Comparison of ENCODE assay signal across 8 cellular contexts in the genomic region with DNA sequence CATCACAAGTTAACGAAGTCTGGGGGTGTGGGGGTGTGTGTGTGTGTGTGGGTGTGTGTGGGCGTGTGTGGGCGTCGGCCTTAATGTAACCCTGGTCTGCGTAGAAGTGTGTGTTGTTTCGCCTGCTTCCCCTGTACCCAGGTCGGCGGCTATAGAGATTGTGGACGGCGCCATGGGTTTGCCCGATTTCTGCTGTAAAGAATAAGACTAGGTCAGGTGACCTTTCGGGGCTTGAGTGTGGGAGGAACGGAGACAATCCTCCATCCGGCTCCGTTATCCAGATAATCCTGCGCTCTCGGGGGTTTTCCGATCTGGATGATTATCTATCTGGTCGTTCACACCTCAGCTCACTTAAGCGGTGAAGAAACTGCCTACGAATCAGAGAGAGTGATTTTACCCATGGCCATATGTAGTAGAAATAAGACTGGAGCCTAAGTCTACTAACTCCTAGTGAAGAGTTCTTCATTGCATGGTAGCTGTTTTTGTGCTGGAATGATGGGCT. TPM values are rescaled to one million over a fixed set of nuclear protein-coding genes. Genes with fewer than 3 reads are reported as not detected.
DNase-seq lines count a peak whose midpoint lies in the region; ATAC-seq, FAIRE-seq and TF ChIP-seq lines count a peak whose summit lies in the region.

No MANE protein-coding gene starts in this region.

- H3K27me3 ChIP-seq in K562 (ENCODE audit: control insufficient read depth in 2 of 2, insufficient read depth in 2 of 2, low read length in 2 of 2): no peaks in the 10 kb centered on the region

- intact Hi-C loops in K562 (cut with micrococcal nuclease): no loop called here

- H3K27ac ChIP-seq in K562 (ENCODE audit: extremely low read depth, low read depth, low read length): peak overlapping the region; percentile 95

- H3K9me3 ChIP-seq in K562 (replicated peaks; ENCODE audit: control insufficient read depth, insufficient read depth, low read depth, low read length): no peaks in the 10 kb centered on the region

- H3K4me3 ChIP-seq in K562: peak overlapping the region; percentile 82

- in situ Hi-C loops in K562 (cut with MboI): no loop called here

- FAIRE-seq in K562 (lab: Jason Lieb, UNC): peak; percentile 23

- H3K9me1 ChIP-seq in K562 (ENCODE audit: control insufficient read depth, insufficient read depth, low read length): no peaks in the 10 kb centered on the region

- peak overlapping the region; percentile 87 for H3K4me2 ChIP-seq in K562 (ENCODE audit: insufficient read depth, low read length)

- POLR2A ChIA-PET in K562 (lab: Yijun Ruan, JAX): interaction anchor here (0.6 to 6.0 kb wide), 16 partner anchors 8 to 306 kb away, joined by 3 to 74 read pairs (median 3); no protein-coding TSS in a partner anchor

- ATAC-seq in GM18907 (IDR thresholded peaks at IDR 0.05; ENCODE audit: unreplicated experiment) (peak; percentile 18), HG03439 (IDR thresholded peaks at IDR 0.05; ENCODE audit: unreplicated experiment) (peak; percentile 8), SK-N-SH treated with all-trans-retinoic acid at 6 μM for 48 hours (peak; percentile 45), K562 (peak; percentile 39)

- WGBS in K562 (ENCODE audit: insufficient coverage, low coverage, missing lambda C conversion rate): under 1% methylated on average over 21 of the region's 21 CpGs

- H2AFZ ChIP-seq in K562 (ENCODE audit: low read depth, low read length): peak overlapping the region; percentile 90

- no peak for TF ChIP-seq EP300 in K562 (IDR thresholded peaks at IDR 0.05; ENCODE audit: low read length)

- H3K79me2 ChIP-seq in K562 (ENCODE audit: control insufficient read depth, insufficient read depth, low read length): peaks cover 100% of the 10 kb centered on the region

- DNase-seq in AG20443 (ENCODE audit: low spot score): peak; percentile 29
- peak; percentile 15 to 61 (median 30) for DNase-seq in K562 (ENCODE audit: extremely low read depth in 1 of 4, low spot score in 3 of 4)
- DNase-seq in iris pigment epithelial cell (ENCODE audit: low read depth): peak; percentile 49
- DNase-seq in stimulated activated CD4-positive, alpha-beta T cell treated with anti-CD3 and anti-CD28 coated beads, Interleukin-15, amount 100 ng/mL, for 48 hours (ENCODE audit: low read depth in 2 of 2): peak; percentile 25 to 32
- DNase-seq in mucosa of gallbladder (ENCODE audit: low spot score): no peak

- peak overlapping the region; percentile 84 to 99 for H3K9ac ChIP-seq in K562 (ENCODE audit: insufficient read depth in 1 of 2, low read depth in 2 of 2, low read length in 2 of 2)

- no peak for TF ChIP-seq POLR2A in K562 (conservative IDR thresholded peaks at IDR 0.05)

- H4K20me1 ChIP-seq in K562 (replicated peaks; ENCODE audit: control insufficient read depth, insufficient read depth, low read length): no peaks in the 10 kb centered on the region

- TF ChIP-seq RAD21 in K562 (CRISPR knock-in tag; conservative IDR thresholded peaks at IDR 0.05 in 1 of 2, IDR thresholded peaks at IDR 0.05 in 1 of 2): no peak

- H3K36me3 ChIP-seq in K562 (ENCODE audit: control insufficient read depth, insufficient read depth, low read length): peaks cover 5% of the 10 kb centered on the region; the same call in 2 of the 3 replicates

- no peak for TF ChIP-seq CTCF in K562 (IDR thresholded peaks at IDR 0.05 in 2 of 3, conservative IDR thresholded peaks at IDR 0.05 in 1 of 3; ENCODE audit: insufficient read depth in 2 of 3, low read depth in 1 of 3, low read length in 3 of 3)

- peaks cover 8 to 15% of the 10 kb centered on the region in 2 experiments; a peak in 3 of 5 replicates for H3K4me1 ChIP-seq in K562 (replicated peaks in 1 of 2; ENCODE audit: control insufficient read depth in 2 of 2, insufficient read depth in 2 of 2, low read length in 2 of 2)

- BruUV-seq in K562 (replicated peaks; lab: Mats Ljungman, UMichigan): TSS peak; percentile 62

- CTCF ChIA-PET in K562 (lab: Yijun Ruan, JAX; ENCODE audit: low intra/inter-chr PET ratio): interaction anchor here (0.7 kb wide), 1 partner anchor 224 kb away, joined by 3 read pairs; no protein-coding TSS in a partner anchor

TF ChIP-seq in K562, 482 proteins besides CTCF, POLR2A, EP300 and RAD21 (continues in another document):
- TF ChIP-seq ZNF785 (CRISPR knock-in tag; IDR thresholded peaks at IDR 0.05) (no peak), NFE2 (IDR thresholded peaks at IDR 0.05; ENCODE audit: low read depth) (no peak), SAP30 (IDR thresholded peaks at IDR 0.05; ENCODE audit: borderline replicate concordance, insufficient read depth, low read depth, low read length, poor library complexity, severe bottlenecking) (peak; percentile 39), ZFP1 (CRISPR knock-in tag; IDR thresholded peaks at IDR 0.05) (no peak)
- TF ChIP-seq, protein P1, sequence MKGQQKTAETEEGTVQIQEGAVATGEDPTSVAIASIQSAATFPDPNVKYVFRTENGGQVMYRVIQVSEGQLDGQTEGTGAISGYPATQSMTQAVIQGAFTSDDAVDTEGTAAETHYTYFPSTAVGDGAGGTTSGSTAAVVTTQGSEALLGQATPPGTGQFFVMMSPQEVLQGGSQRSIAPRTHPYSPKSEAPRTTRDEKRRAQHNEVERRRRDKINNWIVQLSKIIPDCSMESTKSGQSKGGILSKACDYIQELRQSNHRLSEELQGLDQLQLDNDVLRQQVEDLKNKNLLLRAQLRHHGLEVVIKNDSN (CRISPR knock-in tag; IDR thresholded peaks at IDR 0.05): peak; percentile 62
- TF ChIP-seq, protein P2, sequence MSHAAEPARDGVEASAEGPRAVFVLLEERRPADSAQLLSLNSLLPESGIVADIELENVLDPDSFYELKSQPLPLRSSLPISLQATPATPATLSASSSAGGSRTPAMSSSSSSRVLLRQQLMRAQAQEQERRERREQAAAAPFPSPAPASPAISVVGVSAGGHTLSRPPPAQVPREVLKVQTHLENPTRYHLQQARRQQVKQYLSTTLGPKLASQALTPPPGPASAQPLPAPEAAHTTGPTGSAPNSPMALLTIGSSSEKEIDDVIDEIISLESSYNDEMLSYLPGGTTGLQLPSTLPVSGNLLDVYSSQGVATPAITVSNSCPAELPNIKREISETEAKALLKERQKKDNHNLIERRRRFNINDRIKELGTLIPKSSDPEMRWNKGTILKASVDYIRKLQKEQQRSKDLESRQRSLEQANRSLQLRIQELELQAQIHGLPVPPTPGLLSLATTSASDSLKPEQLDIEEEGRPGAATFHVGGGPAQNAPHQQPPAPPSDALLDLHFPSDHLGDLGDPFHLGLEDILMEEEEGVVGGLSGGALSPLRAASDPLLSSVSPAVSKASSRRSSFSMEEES (CRISPR knock-in tag; IDR thresholded peaks at IDR 0.05): peak; percentile 69

RNA-seq across cellular contexts. Expression of a gene that starts 0.5 kb away (rescaled TPM):
- 78.9 and 152 TPM in 2 replicates for total RNA-seq in K562 (2011; cell fraction: chromatin; rRNA removed; ENCODE audit: low replicate concordance)
- 49.4 and 56.5 TPM in 2 replicates for total RNA-seq in K562 (2011; cell fraction: nucleolus; rRNA removed)
- total RNA-seq in K562 (2011; cell fraction: nucleoplasm; rRNA removed): 97.7 and 134 TPM in 2 replicates
- total RNA-seq in K562 (2014; rRNA removed) (67.3 and 71.4 TPM in 2 replicates), K562 (2014; rRNA removed; fragmentation: Illumina TruSeq; extraction: Trizol) (103 and 109 TPM in 2 replicates), K562 (2015; rRNA removed; fragmentation: Illumina TruSeq; extraction: Trizol) (86.8 and 93.1 TPM in 2 replicates), K562 (2021) (100 and 109 TPM in 2 replicates), mucosa of gallbladder (135 TPM)
- polyA plus RNA-seq in K562 (2011; rRNA removed) (109 and 126 TPM in 2 replicates), K562 (2014; fragmentation: Illumina TruSeq; extraction: Trizol) (77.3 and 92.0 TPM in 2 replicates), K562 (2014; fragmentation: Nextera tagmentation; extraction: Ambion mirVana) (100 to 1,000 TPM; 198 to 199 TPM), K562 (2014; rRNA removed) (84.6 and 94.9 TPM in 2 replicates)
- polyA plus RNA-seq in K562 (2011; cell fraction: cytosol; rRNA removed): 66.1 and 128 TPM in 2 replicates
- polyA plus RNA-seq in K562 (2011; cell fraction: nucleus; rRNA removed): 67.1 and 91.6 TPM in 2 replicates
- 85.6 and 104 TPM in 2 replicates for polyA plus RNA-seq in K562 (2012)
- 189 and 209 TPM in 2 replicates for polyA minus RNA-seq in K562 (2011; rRNA and poly(A)+ RNA removed)
- polyA minus RNA-seq in K562 (2011; cell fraction: cytosol; rRNA and poly(A)+ RNA removed): 50.2 and 61.6 TPM in 2 replicates
- polyA minus RNA-seq in K562 (2011; cell fraction: nucleus; rRNA and poly(A)+ RNA removed): 29.5 and 56.9 TPM in 2 replicates

RNA-seq across cellular contexts. Expression of a gene that starts 0.8 kb away (rescaled TPM):
- 66.4 and 94.3 TPM in 2 replicates for total RNA-seq in K562 (2011; cell fraction: chromatin; rRNA removed; ENCODE audit: low replicate concordance)
- 54.4 and 55.7 TPM in 2 replicates for total RNA-seq in K562 (2011; cell fraction: nucleolus; rRNA removed)
- total RNA-seq in K562 (2011; cell fraction: nucleoplasm; rRNA removed): 67.3 and 77.3 TPM in 2 replicates
- total RNA-seq in K562 (2014; rRNA removed): 187 and 203 TPM in 2 replicates
- 207 and 219 TPM in 2 replicates for total RNA-seq in K562 (2014; rRNA removed; fragmentation: Illumina TruSeq; extraction: Trizol)
- 195 and 202 TPM in 2 replicates for total RNA-seq in K562 (2015; rRNA removed; fragmentation: Illumina TruSeq; extraction: Trizol)
- 186 and 196 TPM in 2 replicates for total RNA-seq in K562 (2021)
- 183 and 214 TPM in 2 replicates for polyA plus RNA-seq in K562 (2011; rRNA removed)
- 99.3 and 152 TPM in 2 replicates for polyA plus RNA-seq in K562 (2011; cell fraction: cytosol; rRNA removed)
- polyA plus RNA-seq in K562 (2011; cell fraction: nucleus; rRNA removed): 83.4 and 104 TPM in 2 replicates
- polyA plus RNA-seq in K562 (2012): 174 and 251 TPM in 2 replicates
- polyA plus RNA-seq in K562 (2014; fragmentation: Illumina TruSeq; extraction: Trizol): 224 and 246 TPM in 2 replicates
- polyA plus RNA-seq in K562 (2014; fragmentation: Nextera tagmentation; extraction: Ambion mirVana): 100 to 1,000 TPM; 152 to 326 TPM
- 140 and 145 TPM in 2 replicates for polyA plus RNA-seq in K562 (2014; rRNA removed)
- 329 and 345 TPM in 2 replicates for polyA minus RNA-seq in K562 (2011; rRNA and poly(A)+ RNA removed)
- polyA minus RNA-seq in K562 (2011; cell fraction: cytosol; rRNA and poly(A)+ RNA removed): 151 and 156 TPM in 2 replicates
- 31.8 and 68.9 TPM in 2 replicates for polyA minus RNA-seq in K562 (2011; cell fraction: nucleus; rRNA and poly(A)+ RNA removed)
- total RNA-seq in mucosa of gallbladder: 134 TPM
